In the genomic region with DNA sequence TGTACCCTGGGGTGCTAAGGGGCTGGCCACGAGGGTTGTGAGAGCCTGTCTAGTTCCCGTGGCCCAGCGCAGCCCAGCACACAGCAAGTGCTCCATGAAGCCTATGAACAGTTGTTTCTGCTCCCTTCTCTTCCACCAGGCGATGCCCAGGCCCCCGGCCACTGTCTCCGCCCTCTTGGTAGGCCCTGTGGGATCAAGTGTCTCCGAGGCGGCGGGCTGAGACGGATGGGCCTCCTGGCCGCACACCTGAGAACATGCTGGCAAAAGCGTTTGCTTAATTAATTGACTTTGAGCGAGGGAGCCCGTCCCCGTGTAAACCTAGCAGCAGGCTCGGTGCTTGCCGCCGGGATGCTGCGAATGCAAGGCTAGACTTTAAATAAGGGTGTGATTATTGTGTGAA, we compare ENCODE assay signal across 22 cellular contexts.
A peak's percentile ranks its signal among the peaks of the same experiment; 100 is the strongest.
DNase-seq lines count a peak whose midpoint lies in the region; ATAC-seq and FAIRE-seq lines count a peak whose summit lies in the region.
"Had no signal": no experiment of that assay in that cellular context is flagged by ENCODE, and none has a peak within 500 bp of the region (broad histone marks: within the 10 kb centered on the region; RNA-seq: fewer than 3 reads in every experiment).

No MANE protein-coding gene starts in this region.

- H3K9me3 ChIP-seq in mesenchymal stem cell (ENCODE audit: control insufficient read depth, low read length) = no peaks in the 10 kb centered on the region

- H4K91ac ChIP-seq in mesenchymal stem cell (ENCODE audit: low read length) = no peak overlapping the region

- H3K4me1 ChIP-seq in mesenchymal stem cell (ENCODE audit: control insufficient read depth, insufficient read depth, low read depth, low read length) = peaks cover 15% of the 10 kb centered on the region

- H3K14ac ChIP-seq in mesenchymal stem cell (ENCODE audit: low read length in 2 of 2) = no peak overlapping the region

- no peaks in the 10 kb centered on the region for H3K36me3 Mint-ChIP-seq in activated T-helper 1 cell treated with anti-CD3 and anti-CD28 coated beads, Interleukin-12 subunit alpha, Interleukin-12 subunit beta, Interleukin-2, Interleukin-4 antibody, amounts not matched to agents 30 ng/mL and 10 ng/mL and 1 ng/mL, durations not matched to agents 14 hours and 24 hours and 36 hours (ENCODE audit: low read depth)
- H3K36me3 Mint-ChIP-seq: activated naive CD4-positive, alpha-beta T cell treated with anti-CD3 and anti-CD28 coated beads, Interleukin-2, amount 50 U/mL, for 72 hours had no signal

- no peaks in the 10 kb centered on the region for H3K27me3 Mint-ChIP-seq in activated T-helper 1 cell treated with anti-CD3 and anti-CD28 coated beads, Interleukin-12 subunit alpha, Interleukin-12 subunit beta, Interleukin-2, Interleukin-4 antibody, amounts not matched to agents 30 ng/mL and 10 ng/mL and 1 ng/mL, durations not matched to agents 14 hours and 24 hours and 36 hours (ENCODE audit: insufficient read depth)
- no peaks in the 10 kb centered on the region for H3K27me3 Mint-ChIP-seq in stimulated activated naive CD8-positive, alpha-beta T cell treated with anti-CD3 and anti-CD28 coated beads, Interleukin-15, amount 100 ng/mL, for 72 hours

- no peak overlapping the region for H2BK5ac ChIP-seq in mesenchymal stem cell (ENCODE audit: low read depth, low read length, poor library complexity, severe bottlenecking)

- no peak overlapping the region for H3K4ac ChIP-seq in mesenchymal stem cell (ENCODE audit: low read depth in 1 of 2, low read length in 2 of 2)

- no peaks in the 10 kb centered on the region for H3K4me1 Mint-ChIP-seq in activated T-helper 1 cell treated with anti-CD3 and anti-CD28 coated beads, Interleukin-12 subunit alpha, Interleukin-12 subunit beta, Interleukin-2, Interleukin-4 antibody, amounts not matched to agents 30 ng/mL and 10 ng/mL and 1 ng/mL, durations not matched to agents 14 hours and 24 hours and 36 hours (ENCODE audit: low read depth)
- H3K4me1 Mint-ChIP-seq in stimulated activated naive CD8-positive, alpha-beta T cell treated with anti-CD3 and anti-CD28 coated beads, Interleukin-15, amount 100 ng/mL, for 72 hours = peaks cover 10% of the 10 kb centered on the region
- H3K4me1 Mint-ChIP-seq: neural crest cell had no signal

- H4K8ac ChIP-seq in mesenchymal stem cell (ENCODE audit: low read length) = no peak overlapping the region

- H2BK120ac ChIP-seq in mesenchymal stem cell (ENCODE audit: low read depth, low read length) = no peak overlapping the region

- WGBS in mesenchymal stem cell = 84% methylated on average over 19 of the region's 19 CpGs

- DNase-seq in DMS53 treated with DMSO at 0.1 percent for 48 hours (lab: John Stamatoyannopoulos, UW; ENCODE audit: unreplicated experiment) (peak; percentile 76), NCI-H1436 (lab: John Stamatoyannopoulos, UW) (peak; percentile 48), NCI-H524 (lab: John Stamatoyannopoulos, UW) (peak; percentile 72 to 90), mesenchymal stem cell (no peak)
- DNase-seq in activated T-helper 1 cell treated with anti-CD3 and anti-CD28 coated beads, Interleukin-12 subunit alpha, Interleukin-12 subunit beta, Interleukin-2, Interleukin-4 antibody, amounts not matched to agents 30 ng/mL and 10 ng/mL and 1 ng/mL, durations not matched to agents 14 hours and 24 hours and 36 hours (ENCODE audit: low spot score) = no peak
- DNase-seq in activated CD8-positive, alpha-beta memory T cell treated with anti-CD3 and anti-CD28 coated beads, Interleukin-2, amount 50 U/mL, for 4 hours = no peak
- DNase-seq in stimulated activated naive CD8-positive, alpha-beta T cell treated with anti-CD3 and anti-CD28 coated beads, Interleukin-15, amount 100 ng/mL, for 72 hours = no peak
- DNase-seq: activated CD4-positive, alpha-beta T cell treated with anti-CD3 and anti-CD28 coated beads, Interleukin-2, amount 50 U/mL, for 48 hours; activated T-cell treated with anti-CD3 and anti-CD28 coated beads, Interleukin-2, amount 50 U/mL, for 48 hours; Calu3; foreskin fibroblast; left colon; midbrain; stimulated activated CD4-positive, alpha-beta T cell treated with anti-CD3 and anti-CD28 coated beads, Interleukin-4, amount 100 ng/mL, for 4 hours; SW 1271 had no signal

- H3K27me3 ChIP-seq in mesenchymal stem cell (ENCODE audit: control insufficient read depth in 1 of 2, insufficient read depth in 1 of 2, low read length in 2 of 2) = peaks cover 0 to 6% of the 10 kb centered on the region in 2 experiments

- no peak overlapping the region for H3K18ac ChIP-seq in mesenchymal stem cell (ENCODE audit: low read depth in 1 of 2, low read length in 2 of 2)

- no peak overlapping the region for H3K23ac ChIP-seq in mesenchymal stem cell (ENCODE audit: low read length in 2 of 2)

- H3K9me3 Mint-ChIP-seq in activated T-helper 1 cell treated with anti-CD3 and anti-CD28 coated beads, Interleukin-12 subunit alpha, Interleukin-12 subunit beta, Interleukin-2, Interleukin-4 antibody, amounts not matched to agents 30 ng/mL and 10 ng/mL and 1 ng/mL, durations not matched to agents 14 hours and 24 hours and 36 hours = no peaks in the 10 kb centered on the region
- H3K9me3 Mint-ChIP-seq in stimulated activated naive CD8-positive, alpha-beta T cell treated with anti-CD3 and anti-CD28 coated beads, Interleukin-15, amount 100 ng/mL, for 72 hours = no peaks in the 10 kb centered on the region
- H3K9me3 Mint-ChIP-seq: activated naive CD4-positive, alpha-beta T cell treated with anti-CD3 and anti-CD28 coated beads, Interleukin-2, amount 50 U/mL, for 72 hours; IgD-negative memory B cell; neural crest cell had no signal

- H3K36me3 ChIP-seq in mesenchymal stem cell (ENCODE audit: control insufficient read depth in 1 of 2, insufficient read depth in 2 of 2, low read depth in 1 of 2, low read length in 2 of 2) = peaks cover 0 to 25% of the 10 kb centered on the region in 2 experiments

- no peak overlapping the region for H3K4me3 ChIP-seq in mesenchymal stem cell (ENCODE audit: insufficient read depth in 1 of 2, low read depth in 1 of 2, low read length in 2 of 2)

- peak; percentile 30 for FAIRE-seq in islet of Langerhans (lab: Jason Lieb, UNC)
- FAIRE-seq: colon, endothelial cell of umbilical vein, TTC549 had no signal

- no peak overlapping the region for H2BK12ac ChIP-seq in mesenchymal stem cell (ENCODE audit: low read length in 2 of 2)

- no peak overlapping the region for H3K4me2 ChIP-seq in mesenchymal stem cell (ENCODE audit: low read length, poor library complexity, severe bottlenecking)

- intact Hi-C loops in activated T-helper 1 cell treated with anti-CD3 and anti-CD28 coated beads, Interleukin-12 subunit alpha, Interleukin-12 subunit beta, Interleukin-2, Interleukin-4 antibody, amounts not matched to agents 30 ng/mL and 10 ng/mL and 1 ng/mL, durations not matched to agents 14 hours and 24 hours and 36 hours (cut with micrococcal nuclease) = no loop called here

- no peak overlapping the region for H3K27ac Mint-ChIP-seq in activated T-helper 1 cell treated with anti-CD3 and anti-CD28 coated beads, Interleukin-12 subunit alpha, Interleukin-12 subunit beta, Interleukin-2, Interleukin-4 antibody, amounts not matched to agents 30 ng/mL and 10 ng/mL and 1 ng/mL, durations not matched to agents 14 hours and 24 hours and 36 hours
- H3K27ac Mint-ChIP-seq in stimulated activated naive CD8-positive, alpha-beta T cell treated with anti-CD3 and anti-CD28 coated beads, Interleukin-15, amount 100 ng/mL, for 72 hours = no peak overlapping the region
- H3K27ac Mint-ChIP-seq: activated naive CD4-positive, alpha-beta T cell treated with anti-CD3 and anti-CD28 coated beads, Interleukin-2, amount 50 U/mL, for 72 hours; IgD-negative memory B cell had no signal

- no peak overlapping the region for H2AFZ ChIP-seq in mesenchymal stem cell (ENCODE audit: low read depth, low read length)

- no peak overlapping the region for H2AK5ac ChIP-seq in mesenchymal stem cell (ENCODE audit: low read length, severe bottlenecking)

- no peak overlapping the region for H3K9ac ChIP-seq in mesenchymal stem cell (ENCODE audit: low read length)

- no peak overlapping the region for H2BK15ac ChIP-seq in mesenchymal stem cell (ENCODE audit: low read depth, poor library complexity, severe bottlenecking)

- ATAC-seq in stimulated activated naive CD8-positive, alpha-beta T cell treated with anti-CD3 and anti-CD28 coated beads, Interleukin-15, amount 100 ng/mL, for 72 hours = no peak
- ATAC-seq: activated naive CD4-positive, alpha-beta T cell treated with anti-CD3 and anti-CD28 coated beads, Interleukin-2, amount 50 U/mL, for 72 hours; left colon had no signal

- H3K79me1 ChIP-seq in mesenchymal stem cell (replicated peaks; ENCODE audit: low read length, poor library complexity, severe bottlenecking) = peaks cover 13% of the 10 kb centered on the region

- no peak overlapping the region for H3K4me3 Mint-ChIP-seq in activated T-helper 1 cell treated with anti-CD3 and anti-CD28 coated beads, Interleukin-12 subunit alpha, Interleukin-12 subunit beta, Interleukin-2, Interleukin-4 antibody, amounts not matched to agents 30 ng/mL and 10 ng/mL and 1 ng/mL, durations not matched to agents 14 hours and 24 hours and 36 hours
- no peak overlapping the region for H3K4me3 Mint-ChIP-seq in stimulated activated naive CD8-positive, alpha-beta T cell treated with anti-CD3 and anti-CD28 coated beads, Interleukin-15, amount 100 ng/mL, for 72 hours
- H3K4me3 Mint-ChIP-seq: IgD-negative memory B cell, neural crest cell had no signal

- H3K27ac ChIP-seq in mesenchymal stem cell (ENCODE audit: low read length, poor library complexity, severe bottlenecking) = no peak overlapping the region

Comparison
In these comparisons a context has a peak if more than half of its experiments do, and no peak if none do; other contexts are left out.
1. DNase-seq: peak in DMS53 treated with DMSO at 0.1 percent for 48 hours (single experiment), NCI-H1436 (single experiment) and NCI-H524 (2 of 2); none in mesenchymal stem cell (single experiment), activated T-helper 1 cell treated with anti-CD3 and anti-CD28 coated beads, Interleukin-12 subunit alpha, Interleukin-12 subunit beta, Interleukin-2, Interleukin-4 antibody, amounts not matched to agents 30 ng/mL and 10 ng/mL and 1 ng/mL, durations not matched to agents 14 hours and 24 hours and 36 hours (single experiment), activated CD8-positive, alpha-beta memory T cell treated with anti-CD3 and anti-CD28 coated beads, Interleukin-2, amount 50 U/mL, for 4 hours (single experiment) and stimulated activated naive CD8-positive, alpha-beta T cell treated with anti-CD3 and anti-CD28 coated beads, Interleukin-15, amount 100 ng/mL, for 72 hours (0 of 2).